10 cellular contexts compared by ENCODE assay signal in the genomic region with DNA sequence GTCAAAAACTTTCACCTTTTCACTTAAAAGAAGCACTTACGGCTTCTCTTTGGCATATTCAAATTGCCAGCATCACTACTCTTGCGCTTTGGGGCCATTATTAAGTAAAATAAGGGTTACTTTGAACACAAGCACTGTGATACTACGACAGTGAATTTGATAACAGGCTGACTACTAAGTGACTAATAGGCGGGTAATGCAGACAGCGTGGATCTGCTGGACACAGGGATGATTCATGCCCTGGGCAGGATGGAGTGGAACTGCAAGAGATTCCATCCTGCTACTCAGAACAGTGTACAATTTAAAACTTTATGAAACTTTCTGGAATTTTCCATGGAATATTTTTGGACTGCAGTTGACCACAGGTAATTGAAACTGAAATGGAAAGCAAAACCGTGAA. TPM values are rescaled to one million over a fixed set of nuclear protein-coding genes. Genes with fewer than 3 reads are reported as not detected.
DNase-seq lines count a peak whose midpoint lies in the region; ATAC-seq, FAIRE-seq and TF ChIP-seq lines count a peak whose summit lies in the region.
"Had no signal": no experiment of that assay in that cellular context is flagged by ENCODE, and none has a peak within 500 bp of the region (broad histone marks: within the 10 kb centered on the region; RNA-seq: fewer than 3 reads in every experiment).

No MANE protein-coding gene starts in this region.

- TF ChIP-seq POLR2A in HepG2 (IDR thresholded peaks at IDR 0.05; ENCODE audit: insufficient read depth in 1 of 2, low read depth in 2 of 2, low read length in 2 of 2), result no peak

- H3K9me3 ChIP-seq in A673 (ENCODE audit: low read depth, low read length, poor library complexity, severe bottlenecking), result no peaks in the 10 kb centered on the region
- no peaks in the 10 kb centered on the region for H3K9me3 ChIP-seq in HepG2 (ENCODE audit: low read length)

- TF ChIP-seq EP300 in HepG2 (IDR thresholded peaks at IDR 0.05; ENCODE audit: low read depth in 2 of 2, low read length in 2 of 2), result no peak
- TF ChIP-seq EP300 in HepG2 (CRISPR knock-in tag; IDR thresholded peaks at IDR 0.05; ENCODE audit: borderline replicate concordance), result no peak

- H3K27ac ChIP-seq in A673 (ENCODE audit: low read depth, low read length, poor library complexity, severe bottlenecking), result no peak overlapping the region
- H3K27ac ChIP-seq in brain microvascular endothelial cell, result peak overlapping the region; percentile 97
- H3K27ac ChIP-seq in HepG2 (ENCODE audit: extremely low read length, insufficient read depth, low read length), result no peak overlapping the region

- POLR2A ChIA-PET in A673 (lab: Charles Lee; ENCODE audit: low non-redundant PET) (no interaction called here), HepG2 (lab: Yijun Ruan, JAX) (no interaction called here)

- TF ChIP-seq CTCF in A673 (conservative IDR thresholded peaks at IDR 0.05; ENCODE audit: low read depth, low read length) (no peak), brain microvascular endothelial cell (IDR thresholded peaks at IDR 0.05; ENCODE audit: low read depth, low read length, missing control alignments) (no peak), HepG2 (CRISPR knock-in tag; IDR thresholded peaks at IDR 0.05) (no peak)

- H3K4me3 ChIP-seq in A673 (ENCODE audit: low read depth, low read length, poor library complexity, severe bottlenecking), result no peak overlapping the region
- H3K4me3 ChIP-seq in brain microvascular endothelial cell (ENCODE audit: low read depth, low read length), result no peak overlapping the region
- H3K4me3 ChIP-seq in HepG2 (replicated peaks in 1 of 3; ENCODE audit: insufficient read depth in 1 of 3, low read depth in 2 of 3, low read length in 3 of 3), result no peak overlapping the region

- H3K27me3 ChIP-seq in A673 (replicated peaks; ENCODE audit: insufficient read depth, low read depth, low read length, poor library complexity) (no peaks in the 10 kb centered on the region), brain microvascular endothelial cell (replicated peaks) (no peaks in the 10 kb centered on the region), HepG2 (ENCODE audit: control insufficient read depth in 1 of 2, insufficient read depth in 2 of 2, low read length in 2 of 2) (no peaks in the 10 kb centered on the region)

- no peak overlapping the region for H3K9ac ChIP-seq in HepG2 (ENCODE audit: insufficient read depth, low read depth, low read length)

- H3K27me3 Mint-ChIP-seq in activated naive CD8-positive, alpha-beta T cell treated with anti-CD3 and anti-CD28 coated beads, Interleukin-2, amount 50 U/mL, for 24 hours, result no peaks in the 10 kb centered on the region

- H2AFZ ChIP-seq in HepG2 (ENCODE audit: low read length), result no peak overlapping the region

- intact Hi-C loops in A673 (cut with micrococcal nuclease; ENCODE audit: unreplicated experiment) (no loop called here), HepG2 (cut with micrococcal nuclease; ENCODE audit: unreplicated experiment) (no loop called here)

- no peak for TF ChIP-seq RAD21 in HepG2 (CRISPR knock-in tag; IDR thresholded peaks at IDR 0.05)

- H3K4me2 ChIP-seq in HepG2 (ENCODE audit: low read depth, low read length), result no peak overlapping the region

- CTCF ChIA-PET in A673 (lab: Charles Lee) (no interaction called here), HepG2 (lab: Yijun Ruan, JAX; ENCODE audit: low intra/inter-chr PET ratio, low total read pairs) (no interaction called here)

- peak; percentile 18 for DNase-seq in A673 (ENCODE audit: low spot score)
- peak; percentile 89 for DNase-seq in HS-5 (ENCODE audit: low read depth)
- peak; percentile 99 for DNase-seq in brain microvascular endothelial cell
- peak; percentile 47 for DNase-seq in HepG2 (ENCODE audit: low spot score)
- no peak for DNase-seq in activated naive CD8-positive, alpha-beta T cell treated with anti-CD3 and anti-CD28 coated beads, Interleukin-2, amount 50 U/mL, for 24 hours
- no peak for DNase-seq in OCI-M2 (lab: John Stamatoyannopoulos, UW; ENCODE audit: unreplicated experiment)
- no peak for DNase-seq in globus pallidus (ENCODE audit: low spot score)

- H3K9me3 Mint-ChIP-seq in activated naive CD8-positive, alpha-beta T cell treated with anti-CD3 and anti-CD28 coated beads, Interleukin-2, amount 50 U/mL, for 24 hours, result no peaks in the 10 kb centered on the region

- H3K4me1 ChIP-seq in A673 (ENCODE audit: insufficient read depth, low read length, poor library complexity, severe bottlenecking) (no peaks in the 10 kb centered on the region), HepG2 (ENCODE audit: insufficient read depth, low read length) (peaks cover 7% of the 10 kb centered on the region; the same call in 1 of the 2 replicates)

- H3K4me1 Mint-ChIP-seq in activated naive CD8-positive, alpha-beta T cell treated with anti-CD3 and anti-CD28 coated beads, Interleukin-2, amount 50 U/mL, for 24 hours, result no peaks in the 10 kb centered on the region

- peaks cover 8% of the 10 kb centered on the region for H3K36me3 Mint-ChIP-seq in activated naive CD8-positive, alpha-beta T cell treated with anti-CD3 and anti-CD28 coated beads, Interleukin-2, amount 50 U/mL, for 24 hours (ENCODE audit: low read depth)

- no TSS peak for BruUV-seq in A673 (replicated peaks; lab: Mats Ljungman, UMichigan)
- BruUV-seq in HepG2 (replicated peaks; lab: Mats Ljungman, UMichigan), result no TSS peak

- in situ Hi-C loops in brain microvascular endothelial cell (cut with HindIII; ENCODE audit: low pct_ligation_motif_present, low sequenced_read_pairs) (no loop called here), HepG2 (cut with HindIII; ENCODE audit: extremely low pct_ligation_motif_present, low pct_unique_long_range_greater_than_20kb) (no loop called here)

- no peaks in the 10 kb centered on the region for H4K20me1 ChIP-seq in HepG2 (ENCODE audit: insufficient read depth, low read length)

- H3K4me3 Mint-ChIP-seq in activated naive CD8-positive, alpha-beta T cell treated with anti-CD3 and anti-CD28 coated beads, Interleukin-2, amount 50 U/mL, for 24 hours, result no peak overlapping the region

- no peaks in the 10 kb centered on the region for H3K36me3 ChIP-seq in A673 (ENCODE audit: insufficient read depth, low read length, poor library complexity, severe bottlenecking)
- no peaks in the 10 kb centered on the region for H3K36me3 ChIP-seq in brain microvascular endothelial cell (replicated peaks)
- H3K36me3 ChIP-seq in HepG2 (replicated peaks in 1 of 2; ENCODE audit: control insufficient read depth in 1 of 2, insufficient read depth in 2 of 2, low read length in 2 of 2), result no peaks in the 10 kb centered on the region

- 84% methylated on average over 6 of the region's 6 CpGs for WGBS in HepG2 (ENCODE audit: low lambda C conversion rate)

- ATAC-seq in HepG2 (peak; percentile 49; the same call in 1 of the 3 replicates), GM18520 (IDR thresholded peaks at IDR 0.05; ENCODE audit: unreplicated experiment) (no peak)
- ATAC-seq in activated naive CD8-positive, alpha-beta T cell treated with anti-CD3 and anti-CD28 coated beads, Interleukin-2, amount 50 U/mL, for 24 hours, result no peak

- no peak for FAIRE-seq in HepG2 (lab: Jason Lieb, UNC)
- FAIRE-seq: colon, GM18507 had no signal

- no peaks in the 10 kb centered on the region for H3K79me2 ChIP-seq in HepG2 (ENCODE audit: insufficient read depth, low read length)

- H3K27ac Mint-ChIP-seq in activated naive CD8-positive, alpha-beta T cell treated with anti-CD3 and anti-CD28 coated beads, Interleukin-2, amount 50 U/mL, for 24 hours, result no peak overlapping the region

RNA-seq across cellular contexts. Expression of gene YEATS4, which starts 45.9 kb away (rescaled TPM):
- total RNA-seq in A673 (2021), result 43.7 and 46.3 TPM in 2 replicates
- total RNA-seq in HepG2 (2016; rRNA removed; fragmentation: Illumina TruSeq; extraction: Trizol), result 45.0 and 51.7 TPM in 2 replicates
- 11.6 and 14.0 TPM in 2 replicates for total RNA-seq in HepG2 (2016; cell fraction: cytosol; rRNA removed; fragmentation: Illumina TruSeq; extraction: Trizol; ENCODE audit: low read depth)
- total RNA-seq in HepG2 (2016; cell fraction: insoluble cytoplasmic fraction; rRNA removed; fragmentation: Illumina TruSeq; extraction: Trizol), result 45.7 and 59.8 TPM in 2 replicates
- 25.6 and 27.0 TPM in 2 replicates for total RNA-seq in HepG2 (2016; cell fraction: membrane; rRNA removed; fragmentation: Illumina TruSeq; extraction: Trizol)
- 21.7 and 27.0 TPM in 2 replicates for total RNA-seq in HepG2 (2016; cell fraction: nucleus; rRNA removed; fragmentation: Illumina TruSeq; extraction: Trizol)
- polyA plus RNA-seq in HepG2 (2011; rRNA removed), result 10.0 and 16.8 TPM in 2 replicates
- 16.1 and 23.0 TPM in 2 replicates for polyA plus RNA-seq in HepG2 (2011; cell fraction: cytosol; rRNA removed)
- 6.9 and 7.4 TPM in 2 replicates for polyA plus RNA-seq in HepG2 (2011; cell fraction: nucleus; rRNA removed)
- polyA plus RNA-seq in HepG2 (2012), result 17.1 and 21.3 TPM in 2 replicates
- polyA plus RNA-seq in HepG2 (2016; cell fraction: cytosol; fragmentation: Illumina TruSeq; extraction: Trizol; ENCODE audit: low read depth), result 10.2 and 11.1 TPM in 2 replicates
- 58.2 and 68.3 TPM in 2 replicates for polyA plus RNA-seq in HepG2 (2016; cell fraction: insoluble cytoplasmic fraction; fragmentation: Illumina TruSeq; extraction: Trizol; ENCODE audit: low read depth)
- polyA plus RNA-seq in HepG2 (2016; cell fraction: membrane; fragmentation: Illumina TruSeq; extraction: Trizol; ENCODE audit: low read depth), result 21.0 and 21.8 TPM in 2 replicates
- 28.6 and 30.9 TPM in 2 replicates for polyA plus RNA-seq in HepG2 (2016; cell fraction: nucleus; fragmentation: Illumina TruSeq; extraction: Trizol; ENCODE audit: insufficient read depth, low read depth)
- 7.0 and 10.3 TPM in 2 replicates for polyA minus RNA-seq in HepG2 (2011; rRNA and poly(A)+ RNA removed; ENCODE audit: low replicate concordance)
- polyA minus RNA-seq in HepG2 (2011; cell fraction: cytosol; rRNA and poly(A)+ RNA removed), result 10.5 and 11.3 TPM in 2 replicates
- 16.4 and 19.7 TPM in 2 replicates for polyA minus RNA-seq in HepG2 (2011; cell fraction: nucleus; rRNA and poly(A)+ RNA removed)

RNA-seq across cellular contexts. Expression of gene LYZ, which starts 57.3 kb away (rescaled TPM):
- total RNA-seq in A673 (2021), result 0.32 TPM in 1 of 2 replicates, not detected in the other
- total RNA-seq in HepG2 (2016; rRNA removed; fragmentation: Illumina TruSeq; extraction: Trizol), result 1,312 and 2,054 TPM in 2 replicates
- 154 and 157 TPM in 2 replicates for total RNA-seq in HepG2 (2016; cell fraction: cytosol; rRNA removed; fragmentation: Illumina TruSeq; extraction: Trizol; ENCODE audit: low read depth)
- 1,332 and 2,132 TPM in 2 replicates for total RNA-seq in HepG2 (2016; cell fraction: insoluble cytoplasmic fraction; rRNA removed; fragmentation: Illumina TruSeq; extraction: Trizol)
- total RNA-seq in HepG2 (2016; cell fraction: membrane; rRNA removed; fragmentation: Illumina TruSeq; extraction: Trizol), result 312 and 354 TPM in 2 replicates
- 1,314 and 1,505 TPM in 2 replicates for total RNA-seq in HepG2 (2016; cell fraction: nucleus; rRNA removed; fragmentation: Illumina TruSeq; extraction: Trizol)
- polyA plus RNA-seq in HepG2 (2011; rRNA removed), result 1,560 and 1,788 TPM in 2 replicates
- 1,336 TPM in 2 replicates for polyA plus RNA-seq in HepG2 (2011; cell fraction: cytosol; rRNA removed)
- 253 and 317 TPM in 2 replicates for polyA plus RNA-seq in HepG2 (2011; cell fraction: nucleus; rRNA removed)
- 2,246 and 4,153 TPM in 2 replicates for polyA plus RNA-seq in HepG2 (2012)
- 159 and 162 TPM in 2 replicates for polyA plus RNA-seq in HepG2 (2016; cell fraction: cytosol; fragmentation: Illumina TruSeq; extraction: Trizol; ENCODE audit: low read depth)
- polyA plus RNA-seq in HepG2 (2016; cell fraction: insoluble cytoplasmic fraction; fragmentation: Illumina TruSeq; extraction: Trizol; ENCODE audit: low read depth), result 1,264 and 1,284 TPM in 2 replicates
- polyA plus RNA-seq in HepG2 (2016; cell fraction: membrane; fragmentation: Illumina TruSeq; extraction: Trizol; ENCODE audit: low read depth), result 279 and 297 TPM in 2 replicates
- polyA plus RNA-seq in HepG2 (2016; cell fraction: nucleus; fragmentation: Illumina TruSeq; extraction: Trizol; ENCODE audit: insufficient read depth, low read depth), result 2,068 and 2,203 TPM in 2 replicates
- 0.80 and 1,221 TPM in 2 replicates for polyA minus RNA-seq in HepG2 (2011; rRNA and poly(A)+ RNA removed; ENCODE audit: low replicate concordance)
- 3,146 and 3,201 TPM in 2 replicates for polyA minus RNA-seq in HepG2 (2011; cell fraction: cytosol; rRNA and poly(A)+ RNA removed)
- polyA minus RNA-seq in HepG2 (2011; cell fraction: nucleus; rRNA and poly(A)+ RNA removed), result 420 and 665 TPM in 2 replicates

Comparison
In these comparisons a context has a peak if more than half of its experiments do, and no peak if none do; other contexts are left out.
1. DNase-seq: peak in A673 (single experiment), HS-5 (single experiment), brain microvascular endothelial cell (single experiment) and HepG2 (single experiment); none in activated naive CD8-positive, alpha-beta T cell treated with anti-CD3 and anti-CD28 coated beads, Interleukin-2, amount 50 U/mL, for 24 hours (single experiment), OCI-M2 (single experiment) and globus pallidus (single experiment).
2. RNA of gene LYZ, which starts 57.3 kb away (total RNA-seq): 154 to 2,132 TPM in HepG2; 0.32 TPM in A673; every median in the first group is over 100 times any median in the second.